20 cellular contexts compared by ENCODE assay signal in genomic region chr10:37711617-37712488, GRCh38.
"Had no signal": no experiment of that assay in that cellular context is flagged by ENCODE, and none has a peak within 500 bp of the region (broad histone marks: within the 10 kb centered on the region; RNA-seq: fewer than 3 reads in every experiment).

No MANE protein-coding gene starts in this region.

- ATAC-seq: activated T-cell treated with anti-CD3 and anti-CD28 coated beads, Interleukin-2, amount 50 U/mL, for 4 hours; left lobe of liver; WTC11 had no signal

- H3K4me3 Mint-ChIP-seq: activated naive CD4-positive, alpha-beta T cell treated with anti-CD3 and anti-CD28 coated beads for 36 hours; activated naive CD8-positive, alpha-beta T cell treated with anti-CD3 and anti-CD28 coated beads, Interleukin-2, amount 10 ng/mL, durations not matched to agents 7 days and 5 days; activated T-cell treated with anti-CD3 and anti-CD28 coated beads, Interleukin-2, amount 50 U/mL, for 4 hours; brain; memory B cell; WTC11 had no signal

- H3K4me3 ChIP-seq: sigmoid colon, thyroid gland had no signal

- H3K9me3 ChIP-seq: sigmoid colon, thyroid gland had no signal

- H3K27ac Mint-ChIP-seq: activated naive CD4-positive, alpha-beta T cell treated with anti-CD3 and anti-CD28 coated beads for 36 hours; activated naive CD8-positive, alpha-beta T cell treated with anti-CD3 and anti-CD28 coated beads, Interleukin-2, amount 10 ng/mL, durations not matched to agents 7 days and 5 days; brain; memory B cell; WTC11 had no signal

- H3K36me3 Mint-ChIP-seq: activated naive CD8-positive, alpha-beta T cell treated with anti-CD3 and anti-CD28 coated beads, Interleukin-2, amount 10 ng/mL, durations not matched to agents 7 days and 5 days; brain; memory B cell had no signal

- H3K4me1 ChIP-seq: thyroid gland had no signal

- H3K36me3 ChIP-seq: sigmoid colon, thyroid gland had no signal

- DNase-seq: activated CD4-positive, alpha-beta T cell treated with anti-CD3 and anti-CD28 coated beads, Interleukin-2, amount 50 U/mL, for 48 hours; activated CD8-positive, alpha-beta memory T cell treated with anti-CD3 and anti-CD28 coated beads, Interleukin-2, amount 50 U/mL, for 48 hours; activated naive CD4-positive, alpha-beta T cell treated with anti-CD3 and anti-CD28 coated beads for 36 hours; activated naive CD8-positive, alpha-beta T cell treated with anti-CD3 and anti-CD28 coated beads, Interleukin-2, amount 10 ng/mL, durations not matched to agents 7 days and 5 days; activated T-cell treated with anti-CD3 and anti-CD28 coated beads, Interleukin-2, amount 50 U/mL, for 4 hours; caudate nucleus; dermis blood vessel endothelial cell; effector CD8-positive, alpha-beta T cell; erythroblast; foreskin fibroblast; kidney; nucleus accumbens; sigmoid colon; stimulated activated CD4-positive, alpha-beta T cell treated with anti-CD3 and anti-CD28 coated beads, Interleukin-4, amount 100 ng/mL, for 1 hour; T-helper 9 cell; thyroid gland had no signal

- H3K27me3 Mint-ChIP-seq: activated naive CD8-positive, alpha-beta T cell treated with anti-CD3 and anti-CD28 coated beads, Interleukin-2, amount 10 ng/mL, durations not matched to agents 7 days and 5 days; brain; memory B cell had no signal

- H3K4me1 Mint-ChIP-seq: activated naive CD8-positive, alpha-beta T cell treated with anti-CD3 and anti-CD28 coated beads, Interleukin-2, amount 10 ng/mL, durations not matched to agents 7 days and 5 days; brain; memory B cell; WTC11 had no signal

- H3K27ac ChIP-seq: sigmoid colon, thyroid gland had no signal

- H3K27me3 ChIP-seq: sigmoid colon, thyroid gland had no signal
